ENCODE assay signal across 7 cellular contexts in the genomic region with DNA sequence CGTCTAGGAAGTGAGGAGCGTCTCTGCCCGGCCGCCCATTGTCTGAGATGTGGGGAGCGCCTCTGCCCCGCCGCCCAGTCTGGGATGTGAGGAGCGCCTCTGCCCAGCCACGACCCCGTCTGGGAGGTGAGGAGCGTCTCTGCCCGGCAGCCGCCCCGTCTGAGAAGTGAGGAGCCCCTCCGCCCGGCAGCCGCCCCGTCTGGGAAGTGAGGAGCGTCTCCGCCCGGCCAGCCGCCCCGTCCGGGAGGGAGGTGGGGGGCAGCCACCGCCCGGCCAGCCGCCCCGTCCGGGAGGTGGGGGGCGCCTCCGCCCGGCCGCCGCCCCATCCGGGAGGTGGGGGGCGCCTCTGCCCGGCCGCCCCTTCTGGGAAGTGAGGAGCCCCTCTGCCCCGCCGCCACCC. TPM values are rescaled to one million over a fixed set of nuclear protein-coding genes. Genes with fewer than 3 reads are reported as not detected.
"Had no signal": no experiment of that assay in that cellular context is flagged by ENCODE, and none has a peak within 500 bp of the region (broad histone marks: within the 10 kb centered on the region; RNA-seq: fewer than 3 reads in every experiment).

No MANE protein-coding gene starts in this region.

RNA-seq across cellular contexts. Expression of a gene that starts 13.0 kb away (rescaled TPM):
- total RNA-seq: hepatocyte, kidney epithelial cell, left lobe of liver, lung microvascular endothelial cell, mammary epithelial cell, mesothelial cell of epicardium, myocyte had no signal
